In genomic region chr12:944201-944600, GRCh38 we compare ENCODE assay signal across 15 cellular contexts. TPM values are rescaled to one million over a fixed set of nuclear protein-coding genes. Genes with fewer than 3 reads are reported as not detected.
DNase-seq lines count a peak whose midpoint lies in the region; TF ChIP-seq lines count a peak whose summit lies in the region.
"Had no signal": no experiment of that assay in that cellular context is flagged by ENCODE, and none has a peak within 500 bp of the region (broad histone marks: within the 10 kb centered on the region; RNA-seq: fewer than 3 reads in every experiment).

No MANE protein-coding gene starts in this region.

- no peaks in the 10 kb centered on the region for H3K9me3 Mint-ChIP-seq in activated naive CD4-positive, alpha-beta T cell treated with anti-CD3 and anti-CD28 coated beads for 36 hours
- no peaks in the 10 kb centered on the region for H3K9me3 Mint-ChIP-seq in activated naive CD8-positive, alpha-beta T cell treated with anti-CD3 and anti-CD28 coated beads for 36 hours
- no peaks in the 10 kb centered on the region for H3K9me3 Mint-ChIP-seq in neural crest cell
- H3K9me3 Mint-ChIP-seq: activated T-cell treated with anti-CD3 and anti-CD28 coated beads, Interleukin-2, amount 50 U/mL, for 4 hours had no signal

- TF ChIP-seq CTCF in neural crest cell (conservative IDR thresholded peaks at IDR 0.05): no peak

- no peak overlapping the region for H3K4me2 ChIP-seq in neuronal stem cell (ENCODE audit: insufficient read depth, low read length, poor library complexity, severe bottlenecking)

- H3K9ac ChIP-seq in neuronal stem cell (ENCODE audit: low read depth, low read length, poor library complexity): no peak overlapping the region

- in situ Hi-C loops in KBM-7 (cut with MboI; ENCODE audit: low pct_unique_long_range_greater_than_20kb, low sequenced_read_pairs): no loop called here

- H3K4me1 ChIP-seq in neuronal stem cell (ENCODE audit: control insufficient read depth in 2 of 2, insufficient read depth in 1 of 2, low read depth in 1 of 2, low read length in 2 of 2): peaks cover 0 to 2% of the 10 kb centered on the region in 2 donors

- no peak overlapping the region for H4K8ac ChIP-seq in neuronal stem cell (ENCODE audit: low read depth, low read length)

- no peak overlapping the region for H3K23ac ChIP-seq in neuronal stem cell (ENCODE audit: low read depth, low read length, poor library complexity)

- H3K4me3 ChIP-seq in neuronal stem cell (ENCODE audit: low read length in 2 of 2): no peak overlapping the region

- H3K27ac Mint-ChIP-seq in activated naive CD4-positive, alpha-beta T cell treated with anti-CD3 and anti-CD28 coated beads for 36 hours: peak overlapping the region; percentile 44
- H3K27ac Mint-ChIP-seq in activated naive CD8-positive, alpha-beta T cell treated with anti-CD3 and anti-CD28 coated beads for 36 hours: peak overlapping the region; percentile 23
- no peak overlapping the region for H3K27ac Mint-ChIP-seq in neural crest cell (ENCODE audit: unreplicated experiment)

- peaks cover 46% of the 10 kb centered on the region for H3K4me1 Mint-ChIP-seq in activated naive CD4-positive, alpha-beta T cell treated with anti-CD3 and anti-CD28 coated beads for 36 hours (ENCODE audit: low read depth)
- H3K4me1 Mint-ChIP-seq in activated naive CD8-positive, alpha-beta T cell treated with anti-CD3 and anti-CD28 coated beads for 36 hours: peaks cover 37% of the 10 kb centered on the region
- H3K4me1 Mint-ChIP-seq in neural crest cell: peaks cover 17% of the 10 kb centered on the region

- no peak overlapping the region for H2AK5ac ChIP-seq in neuronal stem cell (ENCODE audit: low read depth, low read length)

- peaks cover 7% of the 10 kb centered on the region for H3K79me1 ChIP-seq in neuronal stem cell (ENCODE audit: low read depth, low read length)

- WGBS in neuronal stem cell (ENCODE audit: extremely low coverage in 2 of 2, insufficient read length in 2 of 2, insufficient replicate concordance in 1 of 2), 2 donors: no CpG with 5 or more reads among the region's 8 CpGs

- peaks cover 5 to 41% of the 10 kb centered on the region in 2 donors for H3K36me3 ChIP-seq in neuronal stem cell (replicated peaks in 1 of 2; ENCODE audit: control insufficient read depth in 2 of 2, insufficient read depth in 2 of 2, low read length in 2 of 2)

- no peaks in the 10 kb centered on the region for H3K9me3 ChIP-seq in neuronal stem cell (replicated peaks in 1 of 2; ENCODE audit: control insufficient read depth in 2 of 2, insufficient read depth in 1 of 2, low read depth in 1 of 2, low read length in 2 of 2)

- H2BK15ac ChIP-seq in neuronal stem cell (ENCODE audit: low read length): no peak overlapping the region

- intact Hi-C loops in activated naive CD4-positive, alpha-beta T cell treated with anti-CD3 and anti-CD28 coated beads for 36 hours (cut with micrococcal nuclease): loop anchor here (10.0 kb wide), 1 partner anchor 489 kb away; the partner anchor contains the start of gene B4GALNT3

- no peaks in the 10 kb centered on the region for H3K27me3 Mint-ChIP-seq in activated naive CD4-positive, alpha-beta T cell treated with anti-CD3 and anti-CD28 coated beads for 36 hours (ENCODE audit: low read depth)
- no peaks in the 10 kb centered on the region for H3K27me3 Mint-ChIP-seq in activated naive CD8-positive, alpha-beta T cell treated with anti-CD3 and anti-CD28 coated beads for 36 hours
- H3K27me3 Mint-ChIP-seq in neural crest cell (ENCODE audit: low read depth): no peaks in the 10 kb centered on the region

- no peak for DNase-seq in activated naive CD4-positive, alpha-beta T cell treated with anti-CD3 and anti-CD28 coated beads for 36 hours
- no peak for DNase-seq in activated naive CD4-positive, alpha-beta T cell treated with Interleukin-2 at 50 U/mL for 16 hours
- peak; percentile 53 for DNase-seq in KBM-7
- DNase-seq in activated naive CD8-positive, alpha-beta T cell treated with anti-CD3 and anti-CD28 coated beads for 36 hours: no peak
- DNase-seq in neural crest cell (ENCODE audit: low read depth, low spot score): no peak
- DNase-seq in neuronal stem cell (ENCODE audit: low spot score): no peak
- no peak for DNase-seq in stimulated activated naive CD4-positive, alpha-beta T cell (lab: John Stamatoyannopoulos, UW)
- no peak for DNase-seq in superior temporal gyrus (ENCODE audit: extremely low spot score)
- DNase-seq: activated T-cell treated with anti-CD3 and anti-CD28 coated beads, Interleukin-2, amount 50 U/mL, for 4 hours; dermis blood vessel endothelial cell; H7; NCI-H146; NCI-H226; nucleus accumbens had no signal

- H2BK12ac ChIP-seq in neuronal stem cell (ENCODE audit: low read length): no peak overlapping the region

- CTCF ChIA-PET in activated naive CD4-positive, alpha-beta T cell treated with anti-CD3 and anti-CD28 coated beads for 36 hours (lab: Charles Lee): no interaction called here

- no peak overlapping the region for H2BK5ac ChIP-seq in neuronal stem cell (ENCODE audit: low read length)

- peaks cover 33% of the 10 kb centered on the region for H3K36me3 Mint-ChIP-seq in activated naive CD4-positive, alpha-beta T cell treated with anti-CD3 and anti-CD28 coated beads for 36 hours (ENCODE audit: low read depth)
- H3K36me3 Mint-ChIP-seq in activated naive CD8-positive, alpha-beta T cell treated with anti-CD3 and anti-CD28 coated beads for 36 hours: peaks cover 47% of the 10 kb centered on the region
- H3K36me3 Mint-ChIP-seq in neural crest cell (ENCODE audit: low read depth): peaks cover 10% of the 10 kb centered on the region

- H3K4me3 Mint-ChIP-seq in activated naive CD4-positive, alpha-beta T cell treated with anti-CD3 and anti-CD28 coated beads for 36 hours: no peak overlapping the region
- no peak overlapping the region for H3K4me3 Mint-ChIP-seq in activated naive CD8-positive, alpha-beta T cell treated with anti-CD3 and anti-CD28 coated beads for 36 hours
- H3K4me3 Mint-ChIP-seq in neural crest cell: peak overlapping the region; percentile 57
- H3K4me3 Mint-ChIP-seq: activated T-cell treated with anti-CD3 and anti-CD28 coated beads, Interleukin-2, amount 50 U/mL, for 4 hours had no signal

- H3K27me3 ChIP-seq in neuronal stem cell (ENCODE audit: control insufficient read depth in 3 of 3, insufficient read depth in 3 of 3, low read depth in 1 of 3, low read length in 3 of 3): no peaks in the 10 kb centered on the region

- H3K4ac ChIP-seq in neuronal stem cell (ENCODE audit: low read length): no peak overlapping the region

- no peak overlapping the region for H2AFZ ChIP-seq in neuronal stem cell (ENCODE audit: low read length)

- no peak overlapping the region for H4K91ac ChIP-seq in neuronal stem cell (ENCODE audit: low read depth, low read length, poor library complexity)

- no peak overlapping the region for H3K27ac ChIP-seq in neuronal stem cell (replicated peaks; ENCODE audit: low read length)
- H3K27ac ChIP-seq: RWPE1 had no signal

- H3K14ac ChIP-seq in neuronal stem cell (ENCODE audit: low read length): no peak overlapping the region

- no peak overlapping the region for H3K18ac ChIP-seq in neuronal stem cell (ENCODE audit: low read length)

- H2BK120ac ChIP-seq in neuronal stem cell (ENCODE audit: low read depth, low read length): no peak overlapping the region

RNA-seq across cellular contexts. Expression of gene RAD52, which starts 5.3 kb away (rescaled TPM):
- total RNA-seq in activated naive CD4-positive, alpha-beta T cell treated with anti-CD3 and anti-CD28 coated beads for 36 hours: 10 to 100 TPM; 15.6 to 17.9 TPM
- total RNA-seq in activated naive CD8-positive, alpha-beta T cell treated with anti-CD3 and anti-CD28 coated beads for 36 hours: 10 to 100 TPM; 11.2 to 11.4 TPM
- 19.6 and 21.2 TPM in 2 replicates for total RNA-seq in neural crest cell
- 12.7 TPM for polyA plus RNA-seq in neuronal stem cell (2013, experiment 1 of 2)
- 14.3 TPM for polyA plus RNA-seq in neuronal stem cell (2013, experiment 2 of 2)

RNA-seq across cellular contexts. Expression of gene ERC1, which starts 46.8 kb away (rescaled TPM):
- total RNA-seq in activated naive CD4-positive, alpha-beta T cell treated with anti-CD3 and anti-CD28 coated beads for 36 hours: 10 to 100 TPM; 17.4 to 20.7 TPM
- total RNA-seq in activated naive CD8-positive, alpha-beta T cell treated with anti-CD3 and anti-CD28 coated beads for 36 hours: 10 to 100 TPM; 24.0 to 25.5 TPM
- 37.9 and 38.9 TPM in 2 replicates for total RNA-seq in neural crest cell
- 5.3 TPM for polyA plus RNA-seq in neuronal stem cell (2013, experiment 1 of 2)
- 5.2 TPM for polyA plus RNA-seq in neuronal stem cell (2013, experiment 2 of 2)
